Comparison of ENCODE assay signal across 9 cellular contexts in the genomic region with DNA sequence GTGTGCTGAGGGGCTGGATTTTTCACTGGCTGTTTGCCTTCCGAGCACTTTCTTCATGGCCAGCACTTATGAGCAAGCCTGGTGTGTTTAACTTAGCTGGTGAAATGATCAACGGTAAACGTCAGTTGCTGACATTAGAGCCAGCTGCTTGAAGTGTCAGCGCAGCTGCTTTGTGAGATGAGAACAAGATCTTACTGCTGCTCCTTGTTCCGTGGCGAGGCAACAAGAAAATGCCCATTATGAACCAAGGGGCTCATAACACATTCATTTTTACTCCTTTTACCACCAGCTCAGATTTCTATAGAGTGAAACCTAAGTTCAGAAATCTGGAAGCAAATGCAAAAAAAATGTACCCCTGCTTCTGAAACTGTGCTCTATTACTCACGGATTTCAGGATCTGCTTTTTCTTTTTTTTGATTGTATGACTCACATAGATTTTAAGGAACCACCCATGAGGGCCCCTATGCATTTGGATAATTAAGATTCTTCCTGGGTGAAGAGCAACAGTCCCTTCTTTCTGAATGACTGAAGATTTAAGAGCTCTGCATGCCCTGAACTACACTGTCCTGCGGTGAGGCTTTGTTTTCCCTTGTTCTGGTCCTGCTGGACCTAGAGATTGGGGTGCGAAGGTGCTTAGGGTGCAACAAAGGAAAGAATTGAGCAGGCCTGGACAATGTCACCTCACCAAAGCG.
DNase-seq lines count a peak whose midpoint lies in the region; ATAC-seq and TF ChIP-seq lines count a peak whose summit lies in the region.
"Had no signal": no experiment of that assay in that cellular context is flagged by ENCODE, and none has a peak within 500 bp of the region (broad histone marks: within the 10 kb centered on the region; RNA-seq: fewer than 3 reads in every experiment).

No MANE protein-coding gene starts in this region.

- no peaks in the 10 kb centered on the region for H3K36me3 ChIP-seq in endocrine pancreas (ENCODE audit: control insufficient read depth, insufficient read depth, low read length)
- no peaks in the 10 kb centered on the region for H3K36me3 ChIP-seq in neural cell (ENCODE audit: insufficient read depth, low read length)
- H3K36me3 ChIP-seq in WERI-Rb-1 = no peaks in the 10 kb centered on the region

- H3K4me1 ChIP-seq in endocrine pancreas (ENCODE audit: control insufficient read depth, insufficient read depth, low read length) = peaks cover 4% of the 10 kb centered on the region

- no peak overlapping the region for H3K9ac ChIP-seq in endocrine pancreas (ENCODE audit: control insufficient read depth, insufficient read depth, low read length)
- peak overlapping the region; percentile 30 for H3K9ac ChIP-seq in neural cell (ENCODE audit: low read length)

- no peak overlapping the region for H3K4me3 Mint-ChIP-seq in T-helper 2 cell treated with Interferon-gamma antibody and Interleukin-4, amounts not matched to agents 5 μg/mL and 100 μg/mL, for 36 hours

- no peak overlapping the region for H2AFZ ChIP-seq in neural cell (ENCODE audit: low read depth, low read length)

- no peak overlapping the region for H3K27ac Mint-ChIP-seq in T-helper 2 cell treated with Interferon-gamma antibody and Interleukin-4, amounts not matched to agents 5 μg/mL and 100 μg/mL, for 36 hours

- no peaks in the 10 kb centered on the region for H3F3A ChIP-seq in neural cell (ENCODE audit: insufficient read depth, low read length, poor library complexity, severe bottlenecking)

- H3K9me3 ChIP-seq in endocrine pancreas (ENCODE audit: control insufficient read depth, low read length) = no peaks in the 10 kb centered on the region
- H3K9me3 ChIP-seq in neural cell (ENCODE audit: low read length) = no peaks in the 10 kb centered on the region
- no peaks in the 10 kb centered on the region for H3K9me3 ChIP-seq in WERI-Rb-1 (ENCODE audit: severe bottlenecking)

- H3K9me3 Mint-ChIP-seq in T-helper 2 cell treated with Interferon-gamma antibody and Interleukin-4, amounts not matched to agents 5 μg/mL and 100 μg/mL, for 36 hours = no peaks in the 10 kb centered on the region

- H3K4me3 ChIP-seq in endocrine pancreas (ENCODE audit: control insufficient read depth, insufficient read depth, low read length) = peak overlapping the region; percentile 10
- H3K4me3 ChIP-seq in neural cell (ENCODE audit: low read length) = peak overlapping the region; percentile 58
- no peak overlapping the region for H3K4me3 ChIP-seq in WERI-Rb-1 (ENCODE audit: low read depth, low read length)

- TF ChIP-seq EP300 in neural cell (conservative IDR thresholded peaks at IDR 0.05; ENCODE audit: poor library complexity, severe bottlenecking) = peak; percentile 54

- TF ChIP-seq CTCF in neural cell (IDR thresholded peaks at IDR 0.05; ENCODE audit: poor library complexity, severe bottlenecking) (no peak), WERI-Rb-1 (IDR thresholded peaks at IDR 0.05; ENCODE audit: low read depth, low read length) (no peak)

- H3K27me3 ChIP-seq in endocrine pancreas (ENCODE audit: control insufficient read depth, insufficient read depth, low read length) (no peaks in the 10 kb centered on the region), neural cell (ENCODE audit: insufficient read depth, low read depth, low read length) (peaks cover 46% of the 10 kb centered on the region), WERI-Rb-1 (ENCODE audit: insufficient read depth, low read depth, severe bottlenecking) (no peaks in the 10 kb centered on the region)

- DNase-seq in T-helper 2 cell treated with Interferon-gamma antibody and Interleukin-4, amounts not matched to agents 5 μg/mL and 100 μg/mL, for 36 hours (ENCODE audit: low spot score) = peak; percentile 6
- DNase-seq in T-helper 2 cell = no peak
- peak; percentile 20 for DNase-seq in NCI-H526 treated with DMSO at 0.1 percent for 48 hours (lab: John Stamatoyannopoulos, UW)
- no peak for DNase-seq in WERI-Rb-1
- no peak for DNase-seq in globus pallidus (ENCODE audit: low spot score)

- H3K27ac ChIP-seq in neural cell (ENCODE audit: low read length) (no peak overlapping the region), WERI-Rb-1 (no peak overlapping the region)
- H3K27ac ChIP-seq: VCaP had no signal

- H3K4me2 ChIP-seq in neural cell (ENCODE audit: low read length) = peak overlapping the region; percentile 61

- no peak for ATAC-seq in HG02840 (IDR thresholded peaks at IDR 0.05; ENCODE audit: low FRiP score, unreplicated experiment)

- H3K79me2 ChIP-seq in neural cell (replicated peaks; ENCODE audit: insufficient read depth, low read length) = no peaks in the 10 kb centered on the region

- H3K4me1 Mint-ChIP-seq in T-helper 2 cell treated with Interferon-gamma antibody and Interleukin-4, amounts not matched to agents 5 μg/mL and 100 μg/mL, for 36 hours (ENCODE audit: low read depth) = peaks cover 7% of the 10 kb centered on the region

- H4K20me1 ChIP-seq in neural cell (ENCODE audit: insufficient read depth) = no peaks in the 10 kb centered on the region

- H3K9me2 ChIP-seq in neural cell (ENCODE audit: insufficient read depth, low read length) = no peaks in the 10 kb centered on the region

- peaks cover 5% of the 10 kb centered on the region for H3K27me3 Mint-ChIP-seq in T-helper 2 cell treated with Interferon-gamma antibody and Interleukin-4, amounts not matched to agents 5 μg/mL and 100 μg/mL, for 36 hours (ENCODE audit: low read depth)

- H3K36me3 Mint-ChIP-seq in T-helper 2 cell treated with Interferon-gamma antibody and Interleukin-4, amounts not matched to agents 5 μg/mL and 100 μg/mL, for 36 hours (ENCODE audit: low read depth) = no peaks in the 10 kb centered on the region

- TF ChIP-seq RAD21 in neural cell (conservative IDR thresholded peaks at IDR 0.05) = no peak

TF ChIP-seq in neural cell, 6 proteins besides CTCF, POLR2A, EP300 and RAD21:
- peak; percentile 56 for TF ChIP-seq POLR2AphosphoS5 (IDR thresholded peaks at IDR 0.05)
- no peak for TF ChIP-seq EZH2 (IDR thresholded peaks at IDR 0.05; ENCODE audit: borderline replicate concordance, insufficient read depth, low read length, poor library complexity, severe bottlenecking)

Comparison
In these comparisons a context has a peak if more than half of its experiments do, and no peak if none do; other contexts are left out.
1. DNase-seq: peak in T-helper 2 cell treated with Interferon-gamma antibody and Interleukin-4, amounts not matched to agents 5 μg/mL and 100 μg/mL, for 36 hours (single experiment) and NCI-H526 treated with DMSO at 0.1 percent for 48 hours (single experiment); none in T-helper 2 cell (0 of 5), WERI-Rb-1 (single experiment) and globus pallidus (single experiment).